9 cellular contexts compared by ENCODE assay signal in genomic region chr13:77300176-77301141, GRCh38. TPM values are rescaled to one million over a fixed set of nuclear protein-coding genes. Genes with fewer than 3 reads are reported as not detected.
A peak's percentile ranks its signal among the peaks of the same experiment; 100 is the strongest.
DNase-seq lines count a peak whose midpoint lies in the region; TF ChIP-seq lines count a peak whose summit lies in the region.
"Had no signal": no experiment of that assay in that cellular context is flagged by ENCODE, and none has a peak within 500 bp of the region (broad histone marks: within the 10 kb centered on the region; RNA-seq: fewer than 3 reads in every experiment).

No MANE protein-coding gene starts in this region.

- no peak overlapping the region for H2BK15ac ChIP-seq in H9 (ENCODE audit: low read depth, low read length)

- H2BK120ac ChIP-seq in H9 (ENCODE audit: low read depth, low read length, poor library complexity, severe bottlenecking): no peak overlapping the region

- H3K23me2 ChIP-seq in H9 (ENCODE audit: insufficient read length, low read depth, low read length, poor library complexity, severe bottlenecking): no peaks in the 10 kb centered on the region

- no peak overlapping the region for H3K23ac ChIP-seq in H9 (ENCODE audit: insufficient read length, low read depth, low read length)

- H3K27ac Mint-ChIP-seq in H9: peak overlapping the region; percentile 74 to 93 (median 87); a peak in 6 of 7 replicates

- H3K79me2 ChIP-seq in H9 (ENCODE audit: insufficient read depth, low read length): no peaks in the 10 kb centered on the region; the same call in 1 of the 2 replicates

- peaks cover 3% of the 10 kb centered on the region for H3K79me1 ChIP-seq in H9 (ENCODE audit: insufficient read depth, low read depth, low read length, poor library complexity, severe bottlenecking)

- H3K18ac ChIP-seq in H9 (ENCODE audit: insufficient read length, low read depth, low read length): no peak overlapping the region

- no peak overlapping the region for H4K8ac ChIP-seq in H9 (replicated peaks; ENCODE audit: insufficient read length, low read depth, low read length)

- H3K4ac ChIP-seq in H9 (ENCODE audit: low read depth, low read length): no peak overlapping the region

- H3K4me3 Mint-ChIP-seq in H9: no peak overlapping the region; a peak in 1 of 5 replicates

- H3K27me3 ChIP-seq in H9 (ENCODE audit: insufficient read depth, low read length): no peaks in the 10 kb centered on the region

- no peak for TF ChIP-seq CTCF in H9 (conservative IDR thresholded peaks at IDR 0.05)

- H3K4me1 Mint-ChIP-seq in H9: peaks cover 15 to 30% of the 10 kb centered on the region in 2 experiments

- H2BK5ac ChIP-seq in H9 (ENCODE audit: insufficient read length, low read length): no peak overlapping the region

- no peak overlapping the region for H4K5ac ChIP-seq in H9 (ENCODE audit: insufficient read length, low read depth, low read length)

- no peak overlapping the region for H2BK12ac ChIP-seq in H9 (ENCODE audit: insufficient read length, low read depth, low read length)

- no peak overlapping the region for H3K4me2 ChIP-seq in H9 (ENCODE audit: insufficient read depth, insufficient read length, low read length)

- H3K9me3 Mint-ChIP-seq in H9: peaks cover 0 to 2% of the 10 kb centered on the region in 2 experiments; a peak in 1 of 5 replicates

- no peak overlapping the region for H2AFZ ChIP-seq in H9 (ENCODE audit: low read length)

- H3K36me3 Mint-ChIP-seq in H9 (ENCODE audit: insufficient read depth in 1 of 3, low read depth in 3 of 3): peaks cover 0 to 5% (median 2%) of the 10 kb centered on the region in 3 experiments; a peak in 3 of 7 replicates

- H3K27me3 Mint-ChIP-seq in H9 (ENCODE audit: low read depth): no peaks in the 10 kb centered on the region

- H3K56ac ChIP-seq in H9 (ENCODE audit: insufficient read length, low read depth, low read length): no peak overlapping the region

- no peaks in the 10 kb centered on the region for H3K9me3 ChIP-seq in H9 (ENCODE audit: control insufficient read depth, low read depth, low read length)

- H3K14ac ChIP-seq in H9 (ENCODE audit: insufficient read depth, low read length): no peak overlapping the region

- H4K91ac ChIP-seq in H9 (ENCODE audit: insufficient read length, low read depth, low read length): no peak overlapping the region

- H3K4me1 ChIP-seq in H9 (ENCODE audit: insufficient read depth, low read length): no peaks in the 10 kb centered on the region

- H4K20me1 ChIP-seq in H9 (ENCODE audit: control insufficient read depth, insufficient read depth, insufficient read length): no peaks in the 10 kb centered on the region

- DNase-seq in AG08396 (ENCODE audit: low spot score) (peak; percentile 29), H9 (no peak), UCSD-AML1 (lab: John Stamatoyannopoulos, UW; ENCODE audit: unreplicated experiment) (peak; percentile 35), iris pigment epithelial cell (ENCODE audit: low read depth) (peak; percentile 91), iPS-NIHi11 (ENCODE audit: low spot score) (no peak), cortex of kidney (lab: John Stamatoyannopoulos, UW) (no peak)
- no peak for DNase-seq in activated naive CD4-positive, alpha-beta T cell treated with Interleukin-2 at 50 U/mL for 16 hours
- DNase-seq in activated CD8-positive, alpha-beta memory T cell treated with anti-CD3 and anti-CD28 coated beads for 24 hours: no peak
- DNase-seq: KG1 had no signal

- no peak overlapping the region for H2AK5ac ChIP-seq in H9 (ENCODE audit: insufficient read length, low read length)

- no peak overlapping the region for H2BK20ac ChIP-seq in H9 (ENCODE audit: low read depth, low read length, poor library complexity, severe bottlenecking)

- no peak overlapping the region for H3K27ac ChIP-seq in H9 (ENCODE audit: insufficient read length, low read depth, low read length)

- WGBS in H9 (ENCODE audit: extremely low coverage, insufficient read length, low lambda C conversion rate): no CpG with 5 or more reads among the region's 6 CpGs

- H3K9ac ChIP-seq in H9 (ENCODE audit: extremely low read depth, insufficient read length, low read length): no peak overlapping the region

- H3T11ph ChIP-seq in H9 (ENCODE audit: low read length): no peak overlapping the region

RNA-seq across cellular contexts. Expression of gene MYCBP2, which starts 26.4 kb away (rescaled TPM):
- total RNA-seq in H9 (2021): 26.7 and 32.0 TPM in 2 replicates

Comparison
In these comparisons a context has a peak if more than half of its experiments do, and no peak if none do; other contexts are left out.
1. DNase-seq: peak in AG08396 (single experiment), UCSD-AML1 (single experiment) and iris pigment epithelial cell (single experiment); none in H9 (single experiment), activated naive CD4-positive, alpha-beta T cell treated with Interleukin-2 at 50 U/mL for 16 hours (single experiment), iPS-NIHi11 (single experiment), activated CD8-positive, alpha-beta memory T cell treated with anti-CD3 and anti-CD28 coated beads for 24 hours (single experiment) and cortex of kidney (single experiment).